Comparison of ENCODE assay signal across 25 cellular contexts in genomic region chr15:90393040-90393439, GRCh38. TPM values are rescaled to one million over a fixed set of nuclear protein-coding genes. Genes with fewer than 3 reads are reported as not detected.
DNase-seq lines count a peak whose midpoint lies in the region; ATAC-seq and TF ChIP-seq lines count a peak whose summit lies in the region.
"Had no signal": no experiment of that assay in that cellular context is flagged by ENCODE, and none has a peak within 500 bp of the region (broad histone marks: within the 10 kb centered on the region; RNA-seq: fewer than 3 reads in every experiment).

No MANE protein-coding gene starts in this region.

- no peak overlapping the region for H3K4me3 Mint-ChIP-seq in activated CD4-positive, alpha-beta memory T cell treated with anti-CD3 and anti-CD28 coated beads for 36 hours
- no peak overlapping the region for H3K4me3 Mint-ChIP-seq in activated CD4-positive, alpha-beta memory T cell treated with anti-CD3 and anti-CD28 coated beads, Interleukin-2, amount 10 ng/mL, durations not matched to agents 7 days and 5 days
- no peak overlapping the region for H3K4me3 Mint-ChIP-seq in activated T-helper 17 cell treated with anti-CD3 and anti-CD28 coated beads, Interleukin-2, amount 50 U/mL, for 72 hours
- H3K4me3 Mint-ChIP-seq in natural killer cell = peak overlapping the region; percentile 14
- no peak overlapping the region for H3K4me3 Mint-ChIP-seq in activated T-cell treated with anti-CD3 and anti-CD28 coated beads, Interleukin-2, amount 50 U/mL, for 4 hours
- H3K4me3 Mint-ChIP-seq: activated naive CD8-positive, alpha-beta T cell treated with anti-CD3 and anti-CD28 coated beads for 36 hours had no signal

- intact Hi-C loops in activated CD4-positive, alpha-beta memory T cell treated with anti-CD3 and anti-CD28 coated beads for 36 hours (cut with micrococcal nuclease) = no loop called here
- intact Hi-C loops in natural killer cell (cut with micrococcal nuclease) = no loop called here
- intact Hi-C loops in left ventricle myocardium superior (cut with micrococcal nuclease) = no loop called here

- H3K27ac Mint-ChIP-seq in activated CD4-positive, alpha-beta memory T cell treated with anti-CD3 and anti-CD28 coated beads for 36 hours = peak overlapping the region; percentile 4
- no peak overlapping the region for H3K27ac Mint-ChIP-seq in activated CD4-positive, alpha-beta memory T cell treated with anti-CD3 and anti-CD28 coated beads, Interleukin-2, amount 10 ng/mL, durations not matched to agents 7 days and 5 days
- H3K27ac Mint-ChIP-seq in activated T-helper 17 cell treated with anti-CD3 and anti-CD28 coated beads, Interleukin-2, amount 50 U/mL, for 72 hours = peak overlapping the region; percentile 37
- peak overlapping the region; percentile 53 to 96 for H3K27ac Mint-ChIP-seq in natural killer cell
- H3K27ac Mint-ChIP-seq: activated naive CD8-positive, alpha-beta T cell treated with anti-CD3 and anti-CD28 coated beads for 36 hours; nephron had no signal

- H3K27me3 Mint-ChIP-seq in activated CD4-positive, alpha-beta memory T cell treated with anti-CD3 and anti-CD28 coated beads for 36 hours = no peaks in the 10 kb centered on the region
- no peaks in the 10 kb centered on the region for H3K27me3 Mint-ChIP-seq in activated CD4-positive, alpha-beta memory T cell treated with anti-CD3 and anti-CD28 coated beads, Interleukin-2, amount 10 ng/mL, durations not matched to agents 7 days and 5 days
- H3K27me3 Mint-ChIP-seq in activated T-helper 17 cell treated with anti-CD3 and anti-CD28 coated beads, Interleukin-2, amount 50 U/mL, for 72 hours = no peaks in the 10 kb centered on the region
- H3K27me3 Mint-ChIP-seq in natural killer cell (ENCODE audit: low read depth in 2 of 2) = no peaks in the 10 kb centered on the region
- H3K27me3 Mint-ChIP-seq in activated T-cell treated with anti-CD3 and anti-CD28 coated beads, Interleukin-2, amount 50 U/mL, for 4 hours (ENCODE audit: low read depth) = no peaks in the 10 kb centered on the region
- H3K27me3 Mint-ChIP-seq: activated naive CD8-positive, alpha-beta T cell treated with anti-CD3 and anti-CD28 coated beads for 36 hours; stimulated activated naive CD8-positive, alpha-beta T cell treated with anti-CD3 and anti-CD28 coated beads, Interleukin-15, Interleukin-2, amounts not matched to agents 100 ng/mL and 50 ng/mL, for 24 hours had no signal

- no peaks in the 10 kb centered on the region for H3K9me3 Mint-ChIP-seq in activated CD4-positive, alpha-beta memory T cell treated with anti-CD3 and anti-CD28 coated beads for 36 hours
- no peaks in the 10 kb centered on the region for H3K9me3 Mint-ChIP-seq in activated CD4-positive, alpha-beta memory T cell treated with anti-CD3 and anti-CD28 coated beads, Interleukin-2, amount 10 ng/mL, durations not matched to agents 7 days and 5 days
- no peaks in the 10 kb centered on the region for H3K9me3 Mint-ChIP-seq in activated T-helper 17 cell treated with anti-CD3 and anti-CD28 coated beads, Interleukin-2, amount 50 U/mL, for 72 hours
- no peaks in the 10 kb centered on the region for H3K9me3 Mint-ChIP-seq in natural killer cell
- H3K9me3 Mint-ChIP-seq in activated T-cell treated with anti-CD3 and anti-CD28 coated beads, Interleukin-2, amount 50 U/mL, for 4 hours = no peaks in the 10 kb centered on the region
- H3K9me3 Mint-ChIP-seq: activated naive CD8-positive, alpha-beta T cell treated with anti-CD3 and anti-CD28 coated beads for 36 hours; nephron; stimulated activated naive CD8-positive, alpha-beta T cell treated with anti-CD3 and anti-CD28 coated beads, Interleukin-15, Interleukin-2, amounts not matched to agents 100 ng/mL and 50 ng/mL, for 24 hours had no signal

- peaks cover 69% of the 10 kb centered on the region for H3K4me1 Mint-ChIP-seq in activated CD4-positive, alpha-beta memory T cell treated with anti-CD3 and anti-CD28 coated beads for 36 hours (ENCODE audit: low read depth)
- H3K4me1 Mint-ChIP-seq in activated CD4-positive, alpha-beta memory T cell treated with anti-CD3 and anti-CD28 coated beads, Interleukin-2, amount 10 ng/mL, durations not matched to agents 7 days and 5 days = peaks cover 70% of the 10 kb centered on the region
- peaks cover 53% of the 10 kb centered on the region for H3K4me1 Mint-ChIP-seq in activated T-helper 17 cell treated with anti-CD3 and anti-CD28 coated beads, Interleukin-2, amount 50 U/mL, for 72 hours
- peaks cover 72 to 85% of the 10 kb centered on the region in 2 donors for H3K4me1 Mint-ChIP-seq in natural killer cell
- peaks cover 71% of the 10 kb centered on the region for H3K4me1 Mint-ChIP-seq in activated T-cell treated with anti-CD3 and anti-CD28 coated beads, Interleukin-2, amount 50 U/mL, for 4 hours (ENCODE audit: low read depth)

- peaks cover 47% of the 10 kb centered on the region for H3K36me3 Mint-ChIP-seq in activated CD4-positive, alpha-beta memory T cell treated with anti-CD3 and anti-CD28 coated beads for 36 hours
- H3K36me3 Mint-ChIP-seq in activated CD4-positive, alpha-beta memory T cell treated with anti-CD3 and anti-CD28 coated beads, Interleukin-2, amount 10 ng/mL, durations not matched to agents 7 days and 5 days (ENCODE audit: low read depth) = peaks cover 70% of the 10 kb centered on the region
- peaks cover 78% of the 10 kb centered on the region for H3K36me3 Mint-ChIP-seq in activated T-helper 17 cell treated with anti-CD3 and anti-CD28 coated beads, Interleukin-2, amount 50 U/mL, for 72 hours (ENCODE audit: low read depth)
- peaks cover 13% of the 10 kb centered on the region for H3K36me3 Mint-ChIP-seq in natural killer cell
- peaks cover 38% of the 10 kb centered on the region for H3K36me3 Mint-ChIP-seq in activated T-cell treated with anti-CD3 and anti-CD28 coated beads, Interleukin-2, amount 50 U/mL, for 4 hours (ENCODE audit: insufficient read depth)

- POLR2A ChIA-PET in activated CD4-positive, alpha-beta memory T cell treated with anti-CD3 and anti-CD28 coated beads for 36 hours (lab: Charles Lee) = no interaction called here
- POLR2A ChIA-PET in activated CD4-positive, alpha-beta memory T cell treated with anti-CD3 and anti-CD28 coated beads, Interleukin-2, amount 10 ng/mL, durations not matched to agents 7 days and 5 days (lab: Charles Lee) = interaction anchor here (2.4 kb wide), 1 partner anchor 8 kb away, joined by 25 read pairs; no protein-coding TSS in a partner anchor

- no peak for DNase-seq in activated CD4-positive, alpha-beta memory T cell treated with anti-CD3 and anti-CD28 coated beads for 36 hours
- DNase-seq in activated CD4-positive, alpha-beta memory T cell treated with anti-CD3 and anti-CD28 coated beads, Interleukin-2, amount 10 ng/mL, durations not matched to agents 7 days and 5 days = no peak
- DNase-seq in natural killer cell (no peak), left ventricle myocardium superior (no peak)
- no peak for DNase-seq in activated T-cell treated with anti-CD3 and anti-CD28 coated beads, Interleukin-2, amount 50 U/mL, for 4 hours
- DNase-seq: activated CD4-positive, alpha-beta T cell treated with anti-CD3 and anti-CD28 coated beads, Interleukin-2, amount 50 U/mL, for 4 hours; activated CD8-positive, alpha-beta memory T cell treated with anti-CD3 and anti-CD28 coated beads, Interleukin-2, amount 50 U/mL, for 48 hours; activated naive CD8-positive, alpha-beta T cell treated with anti-CD3 and anti-CD28 coated beads for 36 hours; dermis blood vessel endothelial cell; GOT3; Kasumi-1; NCI-H1092 treated with DMSO at 0.1 percent for 48 hours; NCI-H1930; NCI-H2227 treated with DMSO at 0.1 percent for 48 hours; NCI-H748 treated with DMSO at 0.1 percent for 48 hours; pancreas; stimulated activated CD4-positive, alpha-beta T cell treated with anti-CD3 and anti-CD28 coated beads, Interleukin-12 subunit alpha, Interleukin-12 subunit beta, amount 100 ng/mL, for 4 hours; thyroid gland had no signal

- no peak for TF ChIP-seq CTCF in natural killer cell (IDR thresholded peaks at IDR 0.05)

- no peak for ATAC-seq in activated T-helper 17 cell treated with anti-CD3 and anti-CD28 coated beads, Interleukin-2, amount 50 U/mL, for 72 hours (replicated peaks)
- ATAC-seq in natural killer cell (no peak), left ventricle myocardium superior (no peak), GM19467 (IDR thresholded peaks at IDR 0.05; ENCODE audit: unreplicated experiment) (no peak)
- ATAC-seq in activated T-cell treated with anti-CD3 and anti-CD28 coated beads, Interleukin-2, amount 50 U/mL, for 4 hours = no peak
- no peak for ATAC-seq in activated CD4-positive, CD25-positive, alpha-beta regulatory T cell treated with anti-CD3 and anti-CD28 coated beads, Interleukin-2, amount 50 U/mL, for 24 hours
- ATAC-seq: pancreas, right cardiac atrium, SK-N-SH treated with all-trans-retinoic acid at 6 μM for 48 hours had no signal

- CTCF ChIA-PET in activated CD4-positive, alpha-beta memory T cell treated with anti-CD3 and anti-CD28 coated beads for 36 hours (lab: Charles Lee) = no interaction called here
- CTCF ChIA-PET in activated CD4-positive, alpha-beta memory T cell treated with anti-CD3 and anti-CD28 coated beads, Interleukin-2, amount 10 ng/mL, durations not matched to agents 7 days and 5 days (lab: Charles Lee) = interaction anchor here (0.6 to 1.5 kb wide), 3 partner anchors 10 to 36 kb away, joined by 3 to 5 read pairs (median 3); no protein-coding TSS in a partner anchor

RNA-seq across cellular contexts. Expression of gene IQGAP1, which starts 5.0 kb away (rescaled TPM):
- 100 to 1,000 TPM; 186 to 207 TPM for total RNA-seq in activated CD4-positive, alpha-beta memory T cell treated with anti-CD3 and anti-CD28 coated beads for 36 hours
- total RNA-seq in activated CD4-positive, alpha-beta memory T cell treated with anti-CD3 and anti-CD28 coated beads, Interleukin-2, amount 10 ng/mL, durations not matched to agents 7 days and 5 days = 100 to 1,000 TPM; 229 to 240 TPM
- 100 to 1,000 TPM; 224 TPM for total RNA-seq in activated T-helper 17 cell treated with anti-CD3 and anti-CD28 coated beads, Interleukin-2, amount 50 U/mL, for 72 hours
- total RNA-seq in natural killer cell (100 to 1,000 TPM; 431 to 493 (median 446) TPM), left ventricle myocardium superior (35.4 TPM)
- 10 to 100 TPM; 83.1 to 96.0 (median 91.4) TPM for total RNA-seq in activated T-cell treated with anti-CD3 and anti-CD28 coated beads, Interleukin-2, amount 50 U/mL, for 4 hours

RNA-seq across cellular contexts. Expression of gene ZNF774, which starts 41.0 kb away (rescaled TPM):
- total RNA-seq in activated CD4-positive, alpha-beta memory T cell treated with anti-CD3 and anti-CD28 coated beads for 36 hours = 1 to 10 TPM in 1 of 2 experiments, under 1 TPM in 1; 0.68 to 1.1 TPM
- 1 to 10 TPM in 1 of 2 experiments, under 1 TPM in 1; 0.83 to 1.0 TPM for total RNA-seq in activated CD4-positive, alpha-beta memory T cell treated with anti-CD3 and anti-CD28 coated beads, Interleukin-2, amount 10 ng/mL, durations not matched to agents 7 days and 5 days
- under 1 TPM; 0.69 to 0.82 TPM for total RNA-seq in activated T-helper 17 cell treated with anti-CD3 and anti-CD28 coated beads, Interleukin-2, amount 50 U/mL, for 72 hours
- total RNA-seq in natural killer cell (under 1 TPM; 0.34 to 0.70 (median 0.47) TPM), left ventricle myocardium superior (4.9 TPM)
- 1 to 10 TPM in 2 of 3 donors, under 1 TPM in 1; 0.46 to 1.2 (median 1.0) TPM for total RNA-seq in activated T-cell treated with anti-CD3 and anti-CD28 coated beads, Interleukin-2, amount 50 U/mL, for 4 hours
